8 cellular contexts compared by ENCODE assay signal in genomic region chr1:966135-966602, GRCh38. TPM values are rescaled to one million over a fixed set of nuclear protein-coding genes. Genes with fewer than 3 reads are reported as not detected.
A peak's percentile ranks its signal among the peaks of the same experiment; 100 is the strongest.
DNase-seq lines count a peak whose midpoint lies in the region; ATAC-seq and TF ChIP-seq lines count a peak whose summit lies in the region.

TSS of gene PLEKHN1 (plus strand) at chr1:966482. CDS start at chr1:966532, 50 bp downstream.

- peaks cover 0 to 16% of the 10 kb centered on the region in 2 donors for H3K27me3 Mint-ChIP-seq in effector memory CD8-positive, alpha-beta T cell
- peaks cover 18 to 20% (median 20%) of the 10 kb centered on the region in 3 donors for H3K27me3 Mint-ChIP-seq in naive B cell

- H3K27me3 ChIP-seq in H7 (ENCODE audit: control insufficient read depth, insufficient read depth, low read length) = peaks cover 26% of the 10 kb centered on the region

- H3K4me3 ChIP-seq in H7 (ENCODE audit: insufficient read depth, low read depth, low read length) = peak within 1 kb of the TSS; percentile 64

- H3K36me3 ChIP-seq in H7 (replicated peaks; ENCODE audit: control insufficient read depth, insufficient read depth, low read length) = no peaks in the 10 kb centered on the region; the same call in 1 of the 2 replicates

- H3K4me3 Mint-ChIP-seq in effector memory CD8-positive, alpha-beta T cell = peak within 1 kb of the TSS; percentile 67 to 75
- peak within 1 kb of the TSS; percentile 69 to 89 (median 80) for H3K4me3 Mint-ChIP-seq in naive B cell

- H3K27ac Mint-ChIP-seq in effector memory CD8-positive, alpha-beta T cell = no peak within 1 kb of the TSS
- H3K27ac Mint-ChIP-seq in naive B cell = peak within 1 kb of the TSS in 1 of 6 donors; percentile 7

- H3K9me3 Mint-ChIP-seq in effector memory CD8-positive, alpha-beta T cell = no peaks in the 10 kb centered on the region
- H3K9me3 Mint-ChIP-seq in naive B cell = no peaks in the 10 kb centered on the region

- no peaks in the 10 kb centered on the region for H3K36me3 Mint-ChIP-seq in effector memory CD8-positive, alpha-beta T cell (ENCODE audit: insufficient read depth)
- H3K36me3 Mint-ChIP-seq in naive B cell = no peaks in the 10 kb centered on the region

- 0 out of 2 replicates have a peak, but pooled peaks have one; percentile 17 for TF ChIP-seq POLR2A in Raji (IDR thresholded peaks at IDR 0.05; ENCODE audit: insufficient read depth, low read depth, low read length)

- ATAC-seq in effector memory CD8-positive, alpha-beta T cell (replicated peaks) = peak; percentile 34
- peak; percentile 36 to 41 for ATAC-seq in naive B cell (ENCODE audit: low read depth in 2 of 2)

- H3K4me1 Mint-ChIP-seq in effector memory CD8-positive, alpha-beta T cell (ENCODE audit: low read depth in 2 of 2) = peaks cover 0 to 4% of the 10 kb centered on the region in 2 donors
- H3K4me1 Mint-ChIP-seq in naive B cell = peaks cover 3 to 4% (median 4%) of the 10 kb centered on the region in 3 donors

- DNase-seq in EL (peak; percentile 80), H7 (peak; percentile 94), naive B cell (no peak), DMS153 (lab: John Stamatoyannopoulos, UW) (no peak), NCI-H2171 treated with DMSO at 0.1 percent for 48 hours (lab: John Stamatoyannopoulos, UW) (no peak), COLO668 (lab: John Stamatoyannopoulos, UW; ENCODE audit: unreplicated experiment) (no peak)
- no peak for DNase-seq in effector memory CD8-positive, alpha-beta T cell

RNA-seq across cellular contexts. Expression of gene PLEKHN1, which starts in this region (rescaled TPM):
- 1.6 and 2.0 TPM in 2 replicates for total RNA-seq in H7 (2014; rRNA removed; shearing (Covaris generic))
- polyA plus RNA-seq in naive B cell (ENCODE audit: low read depth in 6 of 6) = not detected

Comparison
In these comparisons a context has a peak if more than half of its experiments do, and no peak if none do; other contexts are left out.
1. Peak in ATAC-seq in naive B cell; RNA of the gene not detected or under 1 TPM.
2. DNase-seq: peak in EL (single experiment) and H7 (single experiment); none in effector memory CD8-positive, alpha-beta T cell (0 of 3), naive B cell (single experiment), DMS153 (single experiment), NCI-H2171 treated with DMSO at 0.1 percent for 48 hours (single experiment) and COLO668 (single experiment).